ENCODE assay signal across 22 cellular contexts in genomic region chr1:230247921-230248778, GRCh38.
DNase-seq lines count a peak whose midpoint lies in the region; ATAC-seq and TF ChIP-seq lines count a peak whose summit lies in the region.
"Had no signal": no experiment of that assay in that cellular context is flagged by ENCODE, and none has a peak within 500 bp of the region (broad histone marks: within the 10 kb centered on the region; RNA-seq: fewer than 3 reads in every experiment).

No MANE protein-coding gene starts in this region.

- H3K4me3 Mint-ChIP-seq in activated naive CD8-positive, alpha-beta T cell treated with anti-CD3 and anti-CD28 coated beads, Interleukin-2, amount 50 U/mL, for 24 hours = no peak overlapping the region
- no peak overlapping the region for H3K4me3 Mint-ChIP-seq in activated naive CD8-positive, alpha-beta T cell treated with anti-CD3 and anti-CD28 coated beads for 36 hours
- peak overlapping the region in 1 of 5 experiments; percentile 2 for H3K4me3 Mint-ChIP-seq in brain
- H3K4me3 Mint-ChIP-seq in nephron = no peak overlapping the region
- H3K4me3 Mint-ChIP-seq in immature natural killer cell = no peak overlapping the region
- H3K4me3 Mint-ChIP-seq: activated CD8-positive, alpha-beta memory T cell treated with anti-CD3 and anti-CD28 coated beads, Interleukin-2, amount 10 ng/mL, durations not matched to agents 7 days and 5 days; activated naive CD8-positive, alpha-beta T cell; activated T-helper 17 cell treated with anti-CD3 and anti-CD28 coated beads, Interleukin-2, amount 50 U/mL, for 72 hours; CD8-positive, alpha-beta memory T cell; WTC11 had no signal

- peak overlapping the region; percentile 66 for H3K27ac Mint-ChIP-seq in activated naive CD8-positive, alpha-beta T cell treated with anti-CD3 and anti-CD28 coated beads, Interleukin-2, amount 50 U/mL, for 24 hours
- no peak overlapping the region for H3K27ac Mint-ChIP-seq in activated naive CD8-positive, alpha-beta T cell treated with anti-CD3 and anti-CD28 coated beads for 36 hours
- H3K27ac Mint-ChIP-seq in brain (peak overlapping the region in 3 of 5 experiments; percentile 39 to 77 (median 40)), nephron (peak overlapping the region in 2 of 3 experiments; percentile 53 to 76), immature natural killer cell (no peak overlapping the region)
- H3K27ac Mint-ChIP-seq: activated CD8-positive, alpha-beta memory T cell treated with anti-CD3 and anti-CD28 coated beads, Interleukin-2, amount 10 ng/mL, durations not matched to agents 7 days and 5 days; WTC11 had no signal

- H3K27me3 ChIP-seq in tibial artery = no peaks in the 10 kb centered on the region
- H3K27me3 ChIP-seq: BE2C, dorsolateral prefrontal cortex, MG63 had no signal

- peaks cover 49% of the 10 kb centered on the region for H3K4me1 Mint-ChIP-seq in activated naive CD8-positive, alpha-beta T cell treated with anti-CD3 and anti-CD28 coated beads, Interleukin-2, amount 50 U/mL, for 24 hours
- peaks cover 17% of the 10 kb centered on the region for H3K4me1 Mint-ChIP-seq in activated naive CD8-positive, alpha-beta T cell treated with anti-CD3 and anti-CD28 coated beads for 36 hours
- H3K4me1 Mint-ChIP-seq in brain = peaks cover 48% of the 10 kb centered on the region
- peaks cover 45% of the 10 kb centered on the region for H3K4me1 Mint-ChIP-seq in nephron
- H3K4me1 Mint-ChIP-seq in immature natural killer cell = peaks cover 4 to 15% of the 10 kb centered on the region in 2 donors

- DNase-seq in activated naive CD8-positive, alpha-beta T cell treated with anti-CD3 and anti-CD28 coated beads, Interleukin-2, amount 50 U/mL, for 24 hours = no peak
- no peak for DNase-seq in activated naive CD8-positive, alpha-beta T cell treated with anti-CD3 and anti-CD28 coated beads for 36 hours
- DNase-seq in tibial artery (no peak), immature natural killer cell (no peak), posterior vena cava (ENCODE audit: low spot score) (no peak)
- DNase-seq: activated CD8-positive, alpha-beta memory T cell treated with anti-CD3 and anti-CD28 coated beads, Interleukin-2, amount 10 ng/mL, durations not matched to agents 7 days and 5 days; BE2C; CD8-positive, alpha-beta memory T cell; left ventricle myocardium inferior; MG63; NCI-H2029; NCI-H345; stimulated activated naive CD4-positive, alpha-beta T cell treated with Interleukin-2 at 50 U/mL for 16 hours had no signal

- no peaks in the 10 kb centered on the region for H3K27me3 Mint-ChIP-seq in activated naive CD8-positive, alpha-beta T cell treated with anti-CD3 and anti-CD28 coated beads, Interleukin-2, amount 50 U/mL, for 24 hours
- no peaks in the 10 kb centered on the region for H3K27me3 Mint-ChIP-seq in activated naive CD8-positive, alpha-beta T cell treated with anti-CD3 and anti-CD28 coated beads for 36 hours
- no peaks in the 10 kb centered on the region for H3K27me3 Mint-ChIP-seq in brain
- no peaks in the 10 kb centered on the region for H3K27me3 Mint-ChIP-seq in nephron (ENCODE audit: low read depth)
- peaks cover 0 to 3% (median 0%) of the 10 kb centered on the region in 3 donors for H3K27me3 Mint-ChIP-seq in immature natural killer cell (ENCODE audit: low read depth in 3 of 3)
- H3K27me3 Mint-ChIP-seq: activated CD8-positive, alpha-beta memory T cell treated with anti-CD3 and anti-CD28 coated beads, Interleukin-2, amount 10 ng/mL, durations not matched to agents 7 days and 5 days; activated naive CD8-positive, alpha-beta T cell; activated T-helper 17 cell treated with anti-CD3 and anti-CD28 coated beads, Interleukin-2, amount 50 U/mL, for 72 hours; CD8-positive, alpha-beta memory T cell had no signal

- H3K27ac ChIP-seq in tibial artery = peak overlapping the region; percentile 75 to 83
- H3K27ac ChIP-seq: A549, left ventricle myocardium inferior had no signal

- no peak for ATAC-seq in activated naive CD8-positive, alpha-beta T cell treated with anti-CD3 and anti-CD28 coated beads, Interleukin-2, amount 50 U/mL, for 24 hours
- ATAC-seq in GM21367 (IDR thresholded peaks at IDR 0.05; ENCODE audit: unreplicated experiment) = no peak
- ATAC-seq: A549; activated CD8-positive, alpha-beta memory T cell treated with anti-CD3 and anti-CD28 coated beads, Interleukin-2, amount 10 ng/mL, durations not matched to agents 7 days and 5 days; activated T-helper 17 cell treated with anti-CD3 and anti-CD28 coated beads, Interleukin-2, amount 50 U/mL, for 72 hours; WTC11 had no signal

- H3K4me1 ChIP-seq in tibial artery = peaks cover 5 to 52% (median 37%) of the 10 kb centered on the region in 4 donors
- H3K4me1 ChIP-seq: A549, BE2C, left ventricle myocardium inferior had no signal

- peaks cover 50% of the 10 kb centered on the region for H3K36me3 Mint-ChIP-seq in activated naive CD8-positive, alpha-beta T cell treated with anti-CD3 and anti-CD28 coated beads, Interleukin-2, amount 50 U/mL, for 24 hours (ENCODE audit: low read depth)
- peaks cover 26% of the 10 kb centered on the region for H3K36me3 Mint-ChIP-seq in activated naive CD8-positive, alpha-beta T cell treated with anti-CD3 and anti-CD28 coated beads for 36 hours
- H3K36me3 Mint-ChIP-seq in brain = peaks cover 77% of the 10 kb centered on the region
- peaks cover 65% of the 10 kb centered on the region for H3K36me3 Mint-ChIP-seq in nephron (ENCODE audit: low read depth)
- H3K36me3 Mint-ChIP-seq in immature natural killer cell = peaks cover 21 to 55% (median 23%) of the 10 kb centered on the region in 3 donors

- intact Hi-C loops in tibial artery (cut with DNase I; ENCODE audit: low total_unique reads) = no loop called here
- intact Hi-C loops in posterior vena cava (cut with DNase I) = no loop called here

- TF ChIP-seq CTCF in brain (conservative IDR thresholded peaks at IDR 0.05) = no peak
- no peak for TF ChIP-seq CTCF in nephron (IDR thresholded peaks at IDR 0.05; ENCODE audit: unreplicated experiment in 3 of 3)
- TF ChIP-seq CTCF in tibial artery (IDR thresholded peaks at IDR 0.05) = no peak

- no peak overlapping the region for H3K4me3 ChIP-seq in tibial artery
- H3K4me3 ChIP-seq: A549, dorsolateral prefrontal cortex, HAP-1, left ventricle myocardium inferior, MG63 had no signal

- H3K9me3 ChIP-seq in tibial artery = no peaks in the 10 kb centered on the region
- H3K9me3 ChIP-seq: A549, BE2C, HAP-1, left ventricle myocardium inferior, MG63 had no signal

- peaks cover 4 to 44% (median 17%) of the 10 kb centered on the region in 3 donors for H3K36me3 ChIP-seq in tibial artery
- H3K36me3 ChIP-seq: HAP-1 had no signal

- no peaks in the 10 kb centered on the region for H3K9me3 Mint-ChIP-seq in activated naive CD8-positive, alpha-beta T cell treated with anti-CD3 and anti-CD28 coated beads, Interleukin-2, amount 50 U/mL, for 24 hours
- no peaks in the 10 kb centered on the region for H3K9me3 Mint-ChIP-seq in activated naive CD8-positive, alpha-beta T cell treated with anti-CD3 and anti-CD28 coated beads for 36 hours
- H3K9me3 Mint-ChIP-seq in brain (no peaks in the 10 kb centered on the region), nephron (no peaks in the 10 kb centered on the region), immature natural killer cell (no peaks in the 10 kb centered on the region)
- H3K9me3 Mint-ChIP-seq: activated T-helper 17 cell treated with anti-CD3 and anti-CD28 coated beads, Interleukin-2, amount 50 U/mL, for 72 hours; CD8-positive, alpha-beta memory T cell; WTC11 had no signal

Comparison
In these comparisons a context has a peak if more than half of its experiments do, and no peak if none do; other contexts are left out.
1. H3K27ac Mint-ChIP-seq: peak in activated naive CD8-positive, alpha-beta T cell treated with anti-CD3 and anti-CD28 coated beads, Interleukin-2, amount 50 U/mL, for 24 hours (single experiment), brain (3 of 5) and nephron (2 of 3); none in activated naive CD8-positive, alpha-beta T cell treated with anti-CD3 and anti-CD28 coated beads for 36 hours (single experiment) and immature natural killer cell (0 of 6).